Comparison of ENCODE assay signal across 8 cellular contexts in genomic region chr15:92393287-92393993, GRCh38. TPM values are rescaled to one million over a fixed set of nuclear protein-coding genes. Genes with fewer than 3 reads are reported as not detected.
DNase-seq lines count a peak whose midpoint lies in the region; ATAC-seq, FAIRE-seq and TF ChIP-seq lines count a peak whose summit lies in the region.

Gene ST8SIA2 (plus strand): TSS chr15:92393881. CDS start chr15:92394065, 184 bp downstream.

- peak within 1 kb of the TSS; percentile 38 for H3K4me3 Mint-ChIP-seq in activated naive CD8-positive, alpha-beta T cell treated with anti-CD3 and anti-CD28 coated beads, Interleukin-2, amount 10 ng/mL, durations not matched to agents 7 days and 5 days

- ATAC-seq in A549, result peak; percentile 36 to 67; a peak in 5 of 6 replicates
- ATAC-seq in activated naive CD8-positive, alpha-beta T cell treated with anti-CD3 and anti-CD28 coated beads, Interleukin-2, amount 10 ng/mL, durations not matched to agents 7 days and 5 days (ENCODE audit: low read depth), result no peak
- ATAC-seq in HG02981 (IDR thresholded peaks at IDR 0.05; ENCODE audit: unreplicated experiment), result no peak
- ATAC-seq in HG02588 (IDR thresholded peaks at IDR 0.05; ENCODE audit: unreplicated experiment), result no peak

- H3K4me1 ChIP-seq in A549, result peaks cover 9% of the 10 kb centered on the region; the same call in 1 of the 3 replicates

- H3K9me3 Mint-ChIP-seq in activated naive CD8-positive, alpha-beta T cell treated with anti-CD3 and anti-CD28 coated beads, Interleukin-2, amount 10 ng/mL, durations not matched to agents 7 days and 5 days, result no peaks in the 10 kb centered on the region

- WGBS in A549 (ENCODE audit: missing lambda C conversion rate), result 10% methylated on average over 38 of the region's 67 CpGs

- H3K9me3 ChIP-seq in A549, result no peaks in the 10 kb centered on the region

- H3K27me3 Mint-ChIP-seq in activated naive CD8-positive, alpha-beta T cell treated with anti-CD3 and anti-CD28 coated beads, Interleukin-2, amount 10 ng/mL, durations not matched to agents 7 days and 5 days, result peaks cover 64% of the 10 kb centered on the region

- H3K27ac ChIP-seq in A549, result peak within 1 kb of the TSS in 1 of 2 experiments; percentile 38; a peak in 1 of 6 replicates

- H3K4me3 ChIP-seq in A549, result peak within 1 kb of the TSS; percentile 43
- peak within 1 kb of the TSS; percentile 50 for H3K4me3 ChIP-seq in kidney epithelial cell (ENCODE audit: low read depth, low read length)

- TF ChIP-seq EP300 in A549 (IDR thresholded peaks at IDR 0.05), result no peak

- POLR2A ChIA-PET in A549 (lab: Yijun Ruan, JAX), result interaction anchor here (0.9 kb wide), 1 partner anchor 17 kb away, joined by 3 read pairs; no protein-coding TSS in a partner anchor
- POLR2A ChIA-PET in HEK293T (lab: Yijun Ruan, JAX), result interaction anchor here (0.9 to 1.7 kb wide), 2 partner anchors 9 to 49 kb away, joined by 3 to 5 read pairs; no protein-coding TSS in a partner anchor
- POLR2A ChIA-PET in activated naive CD8-positive, alpha-beta T cell treated with anti-CD3 and anti-CD28 coated beads, Interleukin-2, amount 10 ng/mL, durations not matched to agents 7 days and 5 days (lab: Charles Lee), result no interaction called here

- peak in 1 of 2 experiments; percentile 33 for DNase-seq in A549 (ENCODE audit: low read depth in 1 of 2, low spot score in 1 of 2)
- DNase-seq in HEK293T (ENCODE audit: extremely low spot score), result peak; percentile 71
- peak; percentile 34 for DNase-seq in activated naive CD8-positive, alpha-beta T cell treated with anti-CD3 and anti-CD28 coated beads, Interleukin-2, amount 10 ng/mL, durations not matched to agents 7 days and 5 days
- DNase-seq in kidney epithelial cell (ENCODE audit: low read depth), result no peak
- DNase-seq in GF-D8 (lab: John Stamatoyannopoulos, UW), result no peak
- DNase-seq in Ammon's horn (ENCODE audit: low spot score), result no peak

- H3K4me2 ChIP-seq in A549, result peak within 1 kb of the TSS; percentile 98

- no peaks in the 10 kb centered on the region for H3K36me3 Mint-ChIP-seq in activated naive CD8-positive, alpha-beta T cell treated with anti-CD3 and anti-CD28 coated beads, Interleukin-2, amount 10 ng/mL, durations not matched to agents 7 days and 5 days

- no peak for TF ChIP-seq RAD21 in A549 (conservative IDR thresholded peaks at IDR 0.05 in 1 of 2, IDR thresholded peaks at IDR 0.05 in 1 of 2)

- peaks cover 27% of the 10 kb centered on the region for H3K27me3 ChIP-seq in kidney epithelial cell (ENCODE audit: control insufficient read depth, insufficient read depth, low read length)

- TF ChIP-seq POLR2A in A549 (IDR thresholded peaks at IDR 0.05; ENCODE audit: low read length), result no peak

- CTCF ChIA-PET in A549 (lab: Yijun Ruan, JAX) (interaction anchor here (1.1 to 6.2 kb wide), 5 partner anchors 12 to 322 kb away, joined by 3 to 39 read pairs (median 6); no protein-coding TSS in a partner anchor), HEK293T (lab: Yijun Ruan, JAX) (interaction anchor here (0.6 to 1.4 kb wide), 2 partner anchors 9 kb away, joined by 3 read pairs; no protein-coding TSS in a partner anchor)

- no peak for FAIRE-seq in A549 (lab: Jason Lieb, UNC)

- H3K27ac Mint-ChIP-seq in activated naive CD8-positive, alpha-beta T cell treated with anti-CD3 and anti-CD28 coated beads, Interleukin-2, amount 10 ng/mL, durations not matched to agents 7 days and 5 days, result no peak within 1 kb of the TSS

- H3K36me3 ChIP-seq in kidney epithelial cell (ENCODE audit: control insufficient read depth, insufficient read depth, low read length), result no peaks in the 10 kb centered on the region

- no peak for TF ChIP-seq CTCF in A549 (IDR thresholded peaks at IDR 0.05)
- TF ChIP-seq CTCF in kidney epithelial cell (IDR thresholded peaks at IDR 0.05; ENCODE audit: insufficient read depth, low read length, poor library complexity, severe bottlenecking), result no peak

- peaks cover 9% of the 10 kb centered on the region for H3K4me1 Mint-ChIP-seq in activated naive CD8-positive, alpha-beta T cell treated with anti-CD3 and anti-CD28 coated beads, Interleukin-2, amount 10 ng/mL, durations not matched to agents 7 days and 5 days

TF ChIP-seq in A549, 52 proteins besides CTCF, POLR2A, EP300 and RAD21:
- TF ChIP-seq FOXS1 (CRISPR knock-in tag; IDR thresholded peaks at IDR 0.05) (no peak), HDAC2 (IDR thresholded peaks at IDR 0.05) (no peak), SREBF2 (IDR thresholded peaks at IDR 0.05) (no peak), KDM1A (IDR thresholded peaks at IDR 0.05; ENCODE audit: low read depth) (no peak), PHF8 (IDR thresholded peaks at IDR 0.05; ENCODE audit: borderline replicate concordance, low read depth) (no peak), MAFK (IDR thresholded peaks at IDR 0.05; ENCODE audit: partially characterized antibody) (no peak), HOXB13 (CRISPR knock-in tag; IDR thresholded peaks at IDR 0.05; ENCODE audit: low read depth) (no peak), RARB (CRISPR knock-in tag; IDR thresholded peaks at IDR 0.05) (no peak), TP53 (CRISPR knock-in tag; IDR thresholded peaks at IDR 0.05) (no peak), FOSL2 (IDR thresholded peaks at IDR 0.05) (no peak), FOSL2 (CRISPR knock-in tag; IDR thresholded peaks at IDR 0.05) (no peak), SMC3 (IDR thresholded peaks at IDR 0.05) (no peak), NPAS2 (CRISPR knock-in tag; IDR thresholded peaks at IDR 0.05; ENCODE audit: borderline replicate concordance) (no peak), EHF (CRISPR knock-in tag; IDR thresholded peaks at IDR 0.05) (no peak), BHLHE40 (IDR thresholded peaks at IDR 0.05; ENCODE audit: low read depth, low read length) (no peak), HMGXB4 (CRISPR knock-in tag; IDR thresholded peaks at IDR 0.05; ENCODE audit: borderline replicate concordance) (no peak)

TF ChIP-seq in HEK293T, 16 proteins besides CTCF, POLR2A, EP300 and RAD21:
- no peak for TF ChIP-seq LEF1 (IDR thresholded peaks at IDR 0.05; ENCODE audit: borderline replicate concordance)
- no peak for TF ChIP-seq PKNOX1 (IDR thresholded peaks at IDR 0.05)
- TF ChIP-seq ZNF384 (IDR thresholded peaks at IDR 0.05), result no peak
- TF ChIP-seq BHLHE40 (IDR thresholded peaks at IDR 0.05; ENCODE audit: borderline replicate concordance), result no peak

RNA-seq across cellular contexts. Expression of gene ST8SIA2, which starts in this region (rescaled TPM):
- polyA plus RNA-seq in A549 (2011; rRNA removed) (0.22 and 0.32 TPM in 2 replicates), A549 (2017; fragmentation: RNase III; extraction: RNeasy Plus Mini Kit Qiagen cat#74134 plus additional on column Dnase treatment) (0.41 to 1.0 TPM (median 0.62 TPM) in 3 replicates)
- 0.44 and 0.53 TPM in 2 replicates for polyA plus RNA-seq in A549 (2012; cell fraction: cytosol; rRNA removed)
- 0.18 and 0.28 TPM in 2 replicates for polyA plus RNA-seq in A549 (2012; cell fraction: nucleus; rRNA removed)
- 0.24 TPM in 1 of 2 replicates, not detected in the other for polyA minus RNA-seq in A549 (2011; rRNA and poly(A)+ RNA removed)
- not detected for total RNA-seq in activated naive CD8-positive, alpha-beta T cell treated with anti-CD3 and anti-CD28 coated beads, Interleukin-2, amount 10 ng/mL, durations not matched to agents 7 days and 5 days
- total RNA-seq in kidney epithelial cell, result 7.0 and 13.7 TPM in 2 replicates

Comparison
In these comparisons a context has a peak if more than half of its experiments do, and no peak if none do; other contexts are left out.
1. Peak in DNase-seq in activated naive CD8-positive, alpha-beta T cell treated with anti-CD3 and anti-CD28 coated beads, Interleukin-2, amount 10 ng/mL, durations not matched to agents 7 days and 5 days; RNA of the gene not detected or under 1 TPM.
2. ATAC-seq: peak in A549 (2 of 2); none in activated naive CD8-positive, alpha-beta T cell treated with anti-CD3 and anti-CD28 coated beads, Interleukin-2, amount 10 ng/mL, durations not matched to agents 7 days and 5 days (single experiment), HG02981 (single experiment) and HG02588 (single experiment).